8 cellular contexts compared by ENCODE assay signal in genomic region chr11:65260756-65261590, GRCh38. TPM values are rescaled to one million over a fixed set of nuclear protein-coding genes. Genes with fewer than 3 reads are reported as not detected.
A peak's percentile ranks its signal among the peaks of the same experiment; 100 is the strongest.
DNase-seq lines count a peak whose midpoint lies in the region; TF ChIP-seq lines count a peak whose summit lies in the region.

No MANE protein-coding gene starts in this region.

- no peaks in the 10 kb centered on the region for H3K9me3 ChIP-seq in ectodermal cell (ENCODE audit: control insufficient read depth, low read length)
- no peaks in the 10 kb centered on the region for H3K9me3 ChIP-seq in neuron (ENCODE audit: low read length)

- H3K36me3 ChIP-seq in ectodermal cell (ENCODE audit: control insufficient read depth, insufficient read depth, low read length) (peaks cover 4% of the 10 kb centered on the region), neuron (ENCODE audit: insufficient read depth, low read length) (peaks cover 9% of the 10 kb centered on the region)

- H2AFZ ChIP-seq in neuron (ENCODE audit: low read depth, low read length), result peak overlapping the region; percentile 43

- DNase-seq in NCI-H748 (lab: John Stamatoyannopoulos, UW; ENCODE audit: unreplicated experiment), result peak; percentile 65
- no peak for DNase-seq in NCI-H748 treated with DMSO at 0.1 percent for 48 hours (lab: John Stamatoyannopoulos, UW)
- no peak for DNase-seq in NB4 (ENCODE audit: low read depth)
- DNase-seq in inferior parietal cortex (ENCODE audit: extremely low spot score), result no peak
- no peak for DNase-seq in globus pallidus (ENCODE audit: low spot score)
- DNase-seq in ureter (ENCODE audit: low spot score), result no peak

- H3K27me3 ChIP-seq in ectodermal cell (ENCODE audit: control insufficient read depth, insufficient read depth, low read length, poor library complexity, severe bottlenecking) (no peaks in the 10 kb centered on the region), neuron (ENCODE audit: insufficient read depth, low read length) (no peaks in the 10 kb centered on the region)

- TF ChIP-seq CTCF in NB4 (IDR thresholded peaks at IDR 0.05; ENCODE audit: low read depth, low read length), result no peak

- TF ChIP-seq POLR2A in NB4 (IDR thresholded peaks at IDR 0.05; ENCODE audit: extremely low read depth, insufficient read length), result no peak

- WGBS in ectodermal cell, 2 experiments, result 70 to 72% methylated on average over 26 of the region's 26 CpGs

- H3K4me3 ChIP-seq in NB4 (ENCODE audit: low read depth, low read length), result peak overlapping the region; percentile 97
- peak overlapping the region; percentile 91 for H3K4me3 ChIP-seq in ectodermal cell (ENCODE audit: insufficient read depth, low read depth, low read length)
- peak overlapping the region; percentile 63 for H3K4me3 ChIP-seq in neuron (ENCODE audit: low read length)

- no peaks in the 10 kb centered on the region for H3K4me1 ChIP-seq in ectodermal cell (ENCODE audit: control insufficient read depth, insufficient read depth, low read length)
- peaks cover 7% of the 10 kb centered on the region for H3K4me1 ChIP-seq in neuron (ENCODE audit: insufficient read depth, low read length)

- no peak overlapping the region for H3K27ac ChIP-seq in ectodermal cell (ENCODE audit: insufficient read depth, low read depth, low read length, poor library complexity, severe bottlenecking)

RNA-seq across cellular contexts. Expression of gene POLA2, which starts 0.8 kb away (rescaled TPM):
- polyA plus RNA-seq in ectodermal cell (2013, experiment 1 of 4), result 57.7 TPM
- polyA plus RNA-seq in ectodermal cell (2013, experiment 2 of 4), result 47.1 TPM
- 38.8 TPM for polyA plus RNA-seq in ectodermal cell (2013, experiment 3 of 4)
- polyA plus RNA-seq in ectodermal cell (2013, experiment 4 of 4), result 39.2 TPM
- 12.2 TPM for total RNA-seq in ureter

RNA-seq across cellular contexts. Expression of gene CDC42EP2, which starts 53.7 kb away (rescaled TPM):
- 2.3 TPM for polyA plus RNA-seq in ectodermal cell (2013, experiment 1 of 4)
- 1.4 TPM for polyA plus RNA-seq in ectodermal cell (2013, experiment 2 of 4)
- polyA plus RNA-seq in ectodermal cell (2013, experiment 3 of 4), result 2.6 TPM
- 2.1 TPM for polyA plus RNA-seq in ectodermal cell (2013, experiment 4 of 4)
- 21.0 TPM for total RNA-seq in ureter
